In the genomic region with DNA sequence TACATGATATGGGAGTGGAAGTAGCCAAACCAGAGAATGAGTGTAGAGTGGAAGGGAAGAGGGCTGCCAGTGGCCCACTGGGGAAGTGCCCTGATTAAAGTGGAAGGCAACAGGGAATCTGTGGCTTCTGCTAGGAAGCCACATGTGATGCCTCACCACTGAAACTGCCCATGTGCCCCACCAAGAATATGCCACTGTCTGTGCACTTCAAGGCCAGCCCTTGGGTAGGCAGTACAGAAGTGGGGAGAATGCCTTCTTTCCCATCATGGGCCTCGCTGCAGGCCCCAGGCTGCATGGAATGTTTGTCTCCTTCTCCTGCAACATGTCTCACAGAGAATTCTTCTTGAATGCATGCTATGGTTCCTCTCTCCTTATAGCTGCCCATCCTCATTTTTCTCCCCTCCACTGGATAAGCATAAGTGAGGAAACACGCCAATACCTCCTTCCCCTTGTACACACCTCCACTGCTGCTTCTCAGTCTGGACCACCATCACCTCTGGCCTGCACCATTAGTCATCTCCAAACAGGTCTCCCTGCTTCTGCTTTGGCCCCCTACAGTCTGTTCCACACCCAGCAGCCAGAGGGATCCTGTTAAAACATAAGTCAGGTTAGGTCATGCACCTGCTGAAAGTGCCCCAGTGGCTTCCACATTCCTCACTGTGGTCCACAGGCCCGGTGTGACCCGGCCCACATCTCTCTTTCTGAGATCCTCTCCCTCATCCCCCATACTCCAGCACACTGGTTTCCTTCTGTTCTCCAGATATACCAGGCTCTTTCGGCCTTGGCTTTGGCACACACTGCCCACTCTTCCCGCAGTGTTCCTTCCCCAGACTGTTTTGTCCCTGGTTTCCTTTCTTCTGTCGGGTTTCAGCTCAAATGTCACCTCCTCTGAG, we compare ENCODE assay signal across 17 cellular contexts. TPM values are rescaled to one million over a fixed set of nuclear protein-coding genes. Genes with fewer than 3 reads are reported as not detected.
DNase-seq lines count a peak whose midpoint lies in the region; ATAC-seq, FAIRE-seq and TF ChIP-seq lines count a peak whose summit lies in the region.
"Had no signal": no experiment of that assay in that cellular context is flagged by ENCODE, and none has a peak within 500 bp of the region (broad histone marks: within the 10 kb centered on the region; RNA-seq: fewer than 3 reads in every experiment).

No MANE protein-coding gene starts in this region.

- DNase-seq in GM12891 (ENCODE audit: insufficient read length, low spot score): no peak
- no peak for DNase-seq in endodermal cell
- DNase-seq in stimulated activated naive B cell treated with anti-CD40 and anti-IgM and Interleukin-4, amounts not matched to agents 10 μg/mL and 1 μg/mL and 100 μg/mL, for 72 hours: no peak
- no peak for DNase-seq in activated CD4-positive, alpha-beta T cell treated with anti-CD3 and anti-CD28 coated beads, Interleukin-2, amount 50 U/mL, for 1 hour
- no peak for DNase-seq in KBM-7
- DNase-seq in ecto neural progenitor cell (ENCODE audit: low spot score): no peak
- DNase-seq: activated gamma-delta T cell treated with Interleukin-2 at 50 U/mL for 16 hours, GM23248, midbrain, NCI-H1694 treated with DMSO at 0.1 percent for 48 hours, occipital lobe had no signal

- peak overlapping the region; percentile 10 for H3K27ac Mint-ChIP-seq in endodermal cell
- peak overlapping the region; percentile 33 for H3K27ac Mint-ChIP-seq in stimulated activated naive B cell treated with anti-CD40 and anti-IgM and Interleukin-4, amounts not matched to agents 10 μg/mL and 1 μg/mL and 100 μg/mL, for 72 hours

- H3K27me3 Mint-ChIP-seq in endodermal cell (ENCODE audit: insufficient read depth): no peaks in the 10 kb centered on the region
- H3K27me3 Mint-ChIP-seq in stimulated activated naive B cell treated with anti-CD40 and anti-IgM and Interleukin-4, amounts not matched to agents 10 μg/mL and 1 μg/mL and 100 μg/mL, for 72 hours: no peaks in the 10 kb centered on the region

- H3K27me3 ChIP-seq in endodermal cell (ENCODE audit: control insufficient read depth, insufficient read depth, low read length, poor library complexity, severe bottlenecking): no peaks in the 10 kb centered on the region

- peak; percentile 24 for TF ChIP-seq CTCF in endodermal cell (conservative IDR thresholded peaks at IDR 0.05)

- H3K9me3 Mint-ChIP-seq in endodermal cell: no peaks in the 10 kb centered on the region
- H3K9me3 Mint-ChIP-seq in stimulated activated naive B cell treated with anti-CD40 and anti-IgM and Interleukin-4, amounts not matched to agents 10 μg/mL and 1 μg/mL and 100 μg/mL, for 72 hours: no peaks in the 10 kb centered on the region

- peak; percentile 47 for FAIRE-seq in GM12891 (lab: Jason Lieb, UNC)
- FAIRE-seq: islet of Langerhans had no signal

- peaks cover 1% of the 10 kb centered on the region for H3K4me1 Mint-ChIP-seq in endodermal cell
- H3K4me1 Mint-ChIP-seq in stimulated activated naive B cell treated with anti-CD40 and anti-IgM and Interleukin-4, amounts not matched to agents 10 μg/mL and 1 μg/mL and 100 μg/mL, for 72 hours: peaks cover 40 to 63% of the 10 kb centered on the region in 2 donors

- H3K9ac ChIP-seq in endodermal cell (ENCODE audit: extremely low read depth, low read length, poor library complexity, severe bottlenecking): no peak overlapping the region
- H3K9ac ChIP-seq: GM23248, KMS-11 had no signal

- no peak overlapping the region for H3K4me3 Mint-ChIP-seq in endodermal cell
- peak overlapping the region in 1 of 2 donors; percentile 63 for H3K4me3 Mint-ChIP-seq in stimulated activated naive B cell treated with anti-CD40 and anti-IgM and Interleukin-4, amounts not matched to agents 10 μg/mL and 1 μg/mL and 100 μg/mL, for 72 hours

- no peak overlapping the region for H3K4me3 ChIP-seq in endodermal cell (ENCODE audit: low read length)
- H3K4me3 ChIP-seq: coronary artery, GM23248 had no signal

- TF ChIP-seq POLR2A in GM12891 (IDR thresholded peaks at IDR 0.05; ENCODE audit: low read depth, low read length): no peak
- no peak for TF ChIP-seq POLR2A in GM18505 (IDR thresholded peaks at IDR 0.05; ENCODE audit: borderline replicate concordance, extremely low read depth, insufficient read depth, insufficient read length)

- H3K27ac ChIP-seq in endodermal cell (ENCODE audit: low read depth, low read length): no peak overlapping the region
- H3K27ac ChIP-seq: coronary artery, GM23248, KMS-11 had no signal

- no peaks in the 10 kb centered on the region for H3K4me1 ChIP-seq in endodermal cell (ENCODE audit: control insufficient read depth, insufficient read depth, low read length)

- peaks cover 8% of the 10 kb centered on the region for H3K36me3 Mint-ChIP-seq in endodermal cell (ENCODE audit: low read depth)
- H3K36me3 Mint-ChIP-seq in stimulated activated naive B cell treated with anti-CD40 and anti-IgM and Interleukin-4, amounts not matched to agents 10 μg/mL and 1 μg/mL and 100 μg/mL, for 72 hours: peaks cover 0 to 24% of the 10 kb centered on the region in 2 donors

- in situ Hi-C loops in KBM-7 (cut with MboI; ENCODE audit: low pct_unique_long_range_greater_than_20kb, low sequenced_read_pairs): no loop called here

- H3K36me3 ChIP-seq in endodermal cell (ENCODE audit: control insufficient read depth, insufficient read depth, low read length): no peaks in the 10 kb centered on the region

- ATAC-seq in HG03432 (IDR thresholded peaks at IDR 0.05; ENCODE audit: unreplicated experiment) (peak; percentile 47), GM18505 (IDR thresholded peaks at IDR 0.05; ENCODE audit: unreplicated experiment) (no peak)
- ATAC-seq in stimulated activated naive B cell treated with anti-CD40 and anti-IgM and Interleukin-4, amounts not matched to agents 10 μg/mL and 1 μg/mL and 100 μg/mL, for 72 hours (replicated peaks): peak; percentile 75
- ATAC-seq: SK-N-SH treated with all-trans-retinoic acid at 6 μM for 48 hours had no signal

- WGBS in endodermal cell (ENCODE audit: insufficient coverage in 1 of 2, insufficient read length in 1 of 2), 2 experiments: 92 to 96% methylated on average over 5 to 7 of the region's 7 CpGs

- H3K9me3 ChIP-seq in endodermal cell (ENCODE audit: control insufficient read depth, low read length): no peaks in the 10 kb centered on the region

TF ChIP-seq in GM12891, 5 proteins besides CTCF, POLR2A, EP300 and RAD21:
- TF ChIP-seq SPI1 (IDR thresholded peaks at IDR 0.05; ENCODE audit: low read depth, low read length) (no peak), TAF1 (IDR thresholded peaks at IDR 0.05; ENCODE audit: low read depth, low read length) (no peak), POU2F2 (IDR thresholded peaks at IDR 0.05; ENCODE audit: low read depth, low read length) (no peak), POLR2AphosphoS5 (IDR thresholded peaks at IDR 0.05; ENCODE audit: low read depth, low read length) (no peak), PAX5 (IDR thresholded peaks at IDR 0.05; ENCODE audit: insufficient read depth, low read length, severe bottlenecking) (no peak)

RNA-seq across cellular contexts. Expression of gene SNX10, which starts 37.1 kb away (rescaled TPM):
- 8.4 TPM for polyA plus RNA-seq in GM12891 (2012; ENCODE audit: low read depth, missing spikeins)
- 10 to 100 TPM; 13.2 to 19.3 TPM for total RNA-seq in endodermal cell
- polyA plus RNA-seq in endodermal cell (2013, experiment 1 of 2): 10.7 TPM
- polyA plus RNA-seq in endodermal cell (2013, experiment 2 of 2): 10.8 TPM
